ENCODE assay signal across 22 cellular contexts in genomic region chr6:124470803-124471202, GRCh38.
"Had no signal": no experiment of that assay in that cellular context is flagged by ENCODE, and none has a peak within 500 bp of the region (broad histone marks: within the 10 kb centered on the region; RNA-seq: fewer than 3 reads in every experiment).

No MANE protein-coding gene starts in this region.

- H2AFZ ChIP-seq: hepatocyte had no signal

- H3K27ac ChIP-seq: gastrocnemius medialis, hepatocyte, left ventricle myocardium inferior, right atrium auricular region, stomach, thyroid gland, upper lobe of left lung, VCaP had no signal

- H3K36me3 ChIP-seq: gastrocnemius medialis, left ventricle myocardium inferior, right atrium auricular region, stomach, thyroid gland, upper lobe of left lung had no signal

- H3K4me2 ChIP-seq: hepatocyte had no signal

- H3K9me3 ChIP-seq: gastrocnemius medialis, left ventricle myocardium inferior, right atrium auricular region, stomach, thyroid gland, upper lobe of left lung had no signal

- DNase-seq: activated CD4-positive, alpha-beta T cell treated with anti-CD3 and anti-CD28 coated beads for 4 hours; activated CD4-positive, alpha-beta T cell treated with anti-CD3 and anti-CD28 coated beads, Interleukin-2, amount 50 U/mL, for 4 hours; activated naive CD4-positive, alpha-beta T cell; activated T-cell treated with anti-CD3 and anti-CD28 coated beads for 4 hours; activated T-cell treated with anti-CD3 and anti-CD28 coated beads, Interleukin-2, amount 50 U/mL, for 72 hours; anterior cingulate cortex; dermis blood vessel endothelial cell; effector CD8-positive, alpha-beta T cell; gastrocnemius medialis; islet precursor cell; left ventricle myocardium inferior; mesendoderm; stimulated activated CD4-positive, alpha-beta T cell treated with anti-CD3 and anti-CD28 coated beads, Interleukin-15, amount 100 ng/mL, for 24 hours; stimulated activated CD4-positive, alpha-beta T cell treated with anti-CD3 and anti-CD28 coated beads, Interleukin-2, amount 100 ng/mL, for 24 hours; stimulated activated naive B cell treated with anti-CD40 and anti-IgM and Interleukin-4, amounts not matched to agents 10 μg/mL and 1 μg/mL and 100 μg/mL, for 72 hours; stomach; thyroid gland; upper lobe of left lung had no signal

- H3K27me3 ChIP-seq: gastrocnemius medialis, hepatocyte, right atrium auricular region, stomach, thyroid gland, upper lobe of left lung had no signal

- H3K4me3 ChIP-seq: gastrocnemius medialis, hepatocyte, left ventricle myocardium inferior, lung, right atrium auricular region, stomach, thyroid gland, upper lobe of left lung had no signal

- H3K4me1 ChIP-seq: gastrocnemius medialis, left ventricle myocardium inferior, right atrium auricular region, stomach, upper lobe of left lung had no signal

- H3K79me2 ChIP-seq: hepatocyte had no signal
